ENCODE assay signal across 2 cellular contexts in the genomic region with DNA sequence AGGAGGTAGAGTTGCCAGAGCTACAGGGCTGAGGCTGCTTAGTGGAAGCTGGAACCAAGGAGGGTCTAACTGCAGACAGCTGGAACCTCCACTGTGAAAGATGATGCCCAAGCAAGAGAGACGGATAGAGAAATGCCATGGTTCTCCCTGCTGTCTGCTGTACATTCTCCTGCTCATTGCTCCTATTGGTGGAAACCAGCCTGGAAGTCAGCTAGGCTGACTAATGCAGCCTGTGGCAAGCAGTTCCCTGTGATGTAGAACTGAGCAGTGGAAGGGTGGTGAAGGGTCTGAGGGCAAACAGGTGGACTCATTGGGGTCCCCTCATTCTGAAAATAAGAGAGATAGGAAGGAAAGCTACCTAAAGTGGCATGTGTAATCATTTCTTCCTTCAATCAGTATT.
TF ChIP-seq lines count a peak whose summit lies in the region.

No MANE protein-coding gene starts in this region.

TF ChIP-seq in IMR-90, 13 proteins besides CTCF, POLR2A, EP300 and RAD21 (continued from another document):
- TF ChIP-seq USF2 (IDR thresholded peaks at IDR 0.05; ENCODE audit: low read depth, low read length) = no peak
- no peak for TF ChIP-seq RFX5 (IDR thresholded peaks at IDR 0.05; ENCODE audit: low read depth, low read length)

TF ChIP-seq in HepG2, 621 proteins besides CTCF, POLR2A, EP300 and RAD21 (continued from another document):
- TF ChIP-seq, protein P1, sequence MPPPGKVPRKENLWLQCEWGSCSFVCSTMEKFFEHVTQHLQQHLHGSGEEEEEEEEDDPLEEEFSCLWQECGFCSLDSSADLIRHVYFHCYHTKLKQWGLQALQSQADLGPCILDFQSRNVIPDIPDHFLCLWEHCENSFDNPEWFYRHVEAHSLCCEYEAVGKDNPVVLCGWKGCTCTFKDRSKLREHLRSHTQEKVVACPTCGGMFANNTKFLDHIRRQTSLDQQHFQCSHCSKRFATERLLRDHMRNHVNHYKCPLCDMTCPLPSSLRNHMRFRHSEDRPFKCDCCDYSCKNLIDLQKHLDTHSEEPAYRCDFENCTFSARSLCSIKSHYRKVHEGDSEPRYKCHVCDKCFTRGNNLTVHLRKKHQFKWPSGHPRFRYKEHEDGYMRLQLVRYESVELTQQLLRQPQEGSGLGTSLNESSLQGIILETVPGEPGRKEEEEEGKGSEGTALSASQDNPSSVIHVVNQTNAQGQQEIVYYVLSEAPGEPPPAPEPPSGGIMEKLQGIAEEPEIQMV (CRISPR knock-in tag; IDR thresholded peaks at IDR 0.05; ENCODE audit: low read depth) = no peak
